In the genomic region with DNA sequence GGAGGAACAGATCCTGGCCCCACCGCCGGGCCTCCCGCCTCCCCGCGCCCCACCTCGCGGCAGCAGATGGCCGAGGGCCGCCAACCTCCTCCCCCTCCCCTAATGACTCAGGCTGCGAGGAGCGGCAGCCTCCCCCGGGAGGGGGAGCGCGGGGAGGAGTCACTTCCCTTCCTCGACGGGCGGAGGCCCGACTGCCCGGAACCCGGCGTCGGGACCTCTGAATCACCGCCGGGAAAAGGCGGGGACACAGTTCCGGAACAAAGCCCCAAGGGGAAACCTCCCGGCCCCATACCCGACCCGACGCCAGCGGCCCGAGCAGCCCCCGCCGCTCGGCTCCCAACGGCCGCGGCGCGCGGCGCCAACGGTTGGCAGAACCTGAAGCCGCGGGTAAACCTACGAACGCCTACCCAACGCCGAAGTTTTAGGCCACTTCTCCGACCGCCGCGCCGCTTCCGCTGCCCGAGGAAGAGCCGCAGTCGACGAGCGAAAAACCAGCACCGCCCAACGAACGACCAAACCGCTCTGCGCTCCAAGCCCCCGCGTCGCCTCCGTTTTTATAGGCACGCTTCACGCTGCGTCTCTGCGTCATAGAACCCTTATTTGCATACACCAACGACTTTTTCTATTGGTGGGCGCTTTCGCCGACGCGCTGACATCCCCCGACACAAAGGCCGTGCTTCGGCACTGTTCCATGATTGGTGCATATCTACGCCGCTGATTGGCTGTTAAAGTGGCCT, we compare ENCODE assay signal across 1 cellular context.
A peak's percentile ranks its signal among the peaks of the same experiment; 100 is the strongest.
TF ChIP-seq lines count a peak whose summit lies in the region.

No MANE protein-coding gene starts in this region.

TF ChIP-seq in K562, 482 proteins besides CTCF, POLR2A, EP300 and RAD21 (continued from another document and continues in another):
- TF ChIP-seq ATF6 (CRISPR knock-in tag; IDR thresholded peaks at IDR 0.05) (peak; percentile 94; the same call in 1 of the 2 replicates), ZNF696 (CRISPR knock-in tag; conservative IDR thresholded peaks at IDR 0.05) (no peak), HDAC6 (IDR thresholded peaks at IDR 0.05; ENCODE audit: low read depth, low read length) (peak; percentile 78; the same call in 1 of the 2 replicates), ETV6 (IDR thresholded peaks at IDR 0.05; ENCODE audit: borderline replicate concordance in 1 of 2, low read depth in 2 of 2, low read length in 1 of 2) (peak in 1 of 2 experiments; percentile 24; a peak in 2 of 4 replicates), ETV6 (CRISPR knock-in tag; IDR thresholded peaks at IDR 0.05; ENCODE audit: borderline replicate concordance) (peak; percentile 95), NR2C2 (CRISPR knock-in tag; IDR thresholded peaks at IDR 0.05) (peak; percentile 82), NR2C2 (tag; IDR thresholded peaks at IDR 0.05) (peak; percentile 73; the same call in 1 of the 2 replicates), ZBTB33 (CRISPR knock-in tag; IDR thresholded peaks at IDR 0.05) (peak; percentile 67), MTA3 (IDR thresholded peaks at IDR 0.05; ENCODE audit: borderline replicate concordance) (peak; percentile 100), ZSCAN32 (CRISPR knock-in tag; IDR thresholded peaks at IDR 0.05) (0 out of 2 replicates have a peak, but pooled peaks have one; percentile 42), ZFP1 (CRISPR knock-in tag; IDR thresholded peaks at IDR 0.05) (no peak), ELF1 (tag; IDR thresholded peaks at IDR 0.05) (peak; percentile 32; the same call in 1 of the 2 replicates), ZNF778 (CRISPR knock-in tag; IDR thresholded peaks at IDR 0.05) (no peak), FOSL1 (tag; conservative IDR thresholded peaks at IDR 0.05) (peak; percentile 94), KDM5B (IDR thresholded peaks at IDR 0.05; ENCODE audit: insufficient replicate concordance, low read depth, low read length) (peak; percentile 100), NFIC (IDR thresholded peaks at IDR 0.05) (peak; percentile 80), KDM1A (IDR thresholded peaks at IDR 0.05) (0 out of 4 replicates have a peak, but pooled peaks of 1 of the 2 experiments have one; percentile 39), JUND (IDR thresholded peaks at IDR 0.05; ENCODE audit: borderline replicate concordance, low read depth, low read length) (peak; percentile 77; the same call in 1 of the 2 replicates), JUND (tag; IDR thresholded peaks at IDR 0.05; ENCODE audit: borderline replicate concordance, low read depth, low read length) (peak; percentile 55; the same call in 1 of the 3 replicates), MTA2 (IDR thresholded peaks at IDR 0.05; ENCODE audit: low read depth) (no peak), MEIS2 (IDR thresholded peaks at IDR 0.05; ENCODE audit: partially characterized antibody) (peak; percentile 53), ELF4 (CRISPR knock-in tag; IDR thresholded peaks at IDR 0.05) (peak; percentile 76), ZNF311 (CRISPR knock-in tag; IDR thresholded peaks at IDR 0.05) (peak; percentile 54; the same call in 1 of the 2 replicates), ZNF717 (CRISPR knock-in tag; IDR thresholded peaks at IDR 0.05) (peak; percentile 83; the same call in 1 of the 2 replicates), ZNF644 (tag; IDR thresholded peaks at IDR 0.05; ENCODE audit: low read depth) (peak; percentile 14; the same call in 1 of the 2 replicates), BRF1 (IDR thresholded peaks at IDR 0.05; ENCODE audit: borderline replicate concordance, extremely low read depth, insufficient read length) (no peak), TOE1 (IDR thresholded peaks at IDR 0.05; ENCODE audit: borderline replicate concordance) (peak; percentile 55; the same call in 1 of the 2 replicates), TOE1 (CRISPR knock-in tag; IDR thresholded peaks at IDR 0.05; ENCODE audit: borderline replicate concordance, low read depth) (peak; percentile 98; the same call in 1 of the 2 replicates), ZNF76 (CRISPR knock-in tag; IDR thresholded peaks at IDR 0.05; ENCODE audit: borderline replicate concordance) (0 out of 2 replicates have a peak, but pooled peaks have one; percentile 75), ILF3 (IDR thresholded peaks at IDR 0.05; ENCODE audit: borderline replicate concordance) (peak; percentile 97; the same call in 1 of the 2 replicates), SPI1 (IDR thresholded peaks at IDR 0.05; ENCODE audit: borderline replicate concordance, low read depth, low read length) (peak; percentile 77), ZNF436 (CRISPR knock-in tag; IDR thresholded peaks at IDR 0.05) (peak; percentile 57; the same call in 1 of the 2 replicates), NR0B1 (IDR thresholded peaks at IDR 0.05; ENCODE audit: partially characterized antibody) (no peak), ZNF586 (CRISPR knock-in tag; conservative IDR thresholded peaks at IDR 0.05) (no peak; the same call in 1 of the 2 replicates)
- TF ChIP-seq, protein P1, sequence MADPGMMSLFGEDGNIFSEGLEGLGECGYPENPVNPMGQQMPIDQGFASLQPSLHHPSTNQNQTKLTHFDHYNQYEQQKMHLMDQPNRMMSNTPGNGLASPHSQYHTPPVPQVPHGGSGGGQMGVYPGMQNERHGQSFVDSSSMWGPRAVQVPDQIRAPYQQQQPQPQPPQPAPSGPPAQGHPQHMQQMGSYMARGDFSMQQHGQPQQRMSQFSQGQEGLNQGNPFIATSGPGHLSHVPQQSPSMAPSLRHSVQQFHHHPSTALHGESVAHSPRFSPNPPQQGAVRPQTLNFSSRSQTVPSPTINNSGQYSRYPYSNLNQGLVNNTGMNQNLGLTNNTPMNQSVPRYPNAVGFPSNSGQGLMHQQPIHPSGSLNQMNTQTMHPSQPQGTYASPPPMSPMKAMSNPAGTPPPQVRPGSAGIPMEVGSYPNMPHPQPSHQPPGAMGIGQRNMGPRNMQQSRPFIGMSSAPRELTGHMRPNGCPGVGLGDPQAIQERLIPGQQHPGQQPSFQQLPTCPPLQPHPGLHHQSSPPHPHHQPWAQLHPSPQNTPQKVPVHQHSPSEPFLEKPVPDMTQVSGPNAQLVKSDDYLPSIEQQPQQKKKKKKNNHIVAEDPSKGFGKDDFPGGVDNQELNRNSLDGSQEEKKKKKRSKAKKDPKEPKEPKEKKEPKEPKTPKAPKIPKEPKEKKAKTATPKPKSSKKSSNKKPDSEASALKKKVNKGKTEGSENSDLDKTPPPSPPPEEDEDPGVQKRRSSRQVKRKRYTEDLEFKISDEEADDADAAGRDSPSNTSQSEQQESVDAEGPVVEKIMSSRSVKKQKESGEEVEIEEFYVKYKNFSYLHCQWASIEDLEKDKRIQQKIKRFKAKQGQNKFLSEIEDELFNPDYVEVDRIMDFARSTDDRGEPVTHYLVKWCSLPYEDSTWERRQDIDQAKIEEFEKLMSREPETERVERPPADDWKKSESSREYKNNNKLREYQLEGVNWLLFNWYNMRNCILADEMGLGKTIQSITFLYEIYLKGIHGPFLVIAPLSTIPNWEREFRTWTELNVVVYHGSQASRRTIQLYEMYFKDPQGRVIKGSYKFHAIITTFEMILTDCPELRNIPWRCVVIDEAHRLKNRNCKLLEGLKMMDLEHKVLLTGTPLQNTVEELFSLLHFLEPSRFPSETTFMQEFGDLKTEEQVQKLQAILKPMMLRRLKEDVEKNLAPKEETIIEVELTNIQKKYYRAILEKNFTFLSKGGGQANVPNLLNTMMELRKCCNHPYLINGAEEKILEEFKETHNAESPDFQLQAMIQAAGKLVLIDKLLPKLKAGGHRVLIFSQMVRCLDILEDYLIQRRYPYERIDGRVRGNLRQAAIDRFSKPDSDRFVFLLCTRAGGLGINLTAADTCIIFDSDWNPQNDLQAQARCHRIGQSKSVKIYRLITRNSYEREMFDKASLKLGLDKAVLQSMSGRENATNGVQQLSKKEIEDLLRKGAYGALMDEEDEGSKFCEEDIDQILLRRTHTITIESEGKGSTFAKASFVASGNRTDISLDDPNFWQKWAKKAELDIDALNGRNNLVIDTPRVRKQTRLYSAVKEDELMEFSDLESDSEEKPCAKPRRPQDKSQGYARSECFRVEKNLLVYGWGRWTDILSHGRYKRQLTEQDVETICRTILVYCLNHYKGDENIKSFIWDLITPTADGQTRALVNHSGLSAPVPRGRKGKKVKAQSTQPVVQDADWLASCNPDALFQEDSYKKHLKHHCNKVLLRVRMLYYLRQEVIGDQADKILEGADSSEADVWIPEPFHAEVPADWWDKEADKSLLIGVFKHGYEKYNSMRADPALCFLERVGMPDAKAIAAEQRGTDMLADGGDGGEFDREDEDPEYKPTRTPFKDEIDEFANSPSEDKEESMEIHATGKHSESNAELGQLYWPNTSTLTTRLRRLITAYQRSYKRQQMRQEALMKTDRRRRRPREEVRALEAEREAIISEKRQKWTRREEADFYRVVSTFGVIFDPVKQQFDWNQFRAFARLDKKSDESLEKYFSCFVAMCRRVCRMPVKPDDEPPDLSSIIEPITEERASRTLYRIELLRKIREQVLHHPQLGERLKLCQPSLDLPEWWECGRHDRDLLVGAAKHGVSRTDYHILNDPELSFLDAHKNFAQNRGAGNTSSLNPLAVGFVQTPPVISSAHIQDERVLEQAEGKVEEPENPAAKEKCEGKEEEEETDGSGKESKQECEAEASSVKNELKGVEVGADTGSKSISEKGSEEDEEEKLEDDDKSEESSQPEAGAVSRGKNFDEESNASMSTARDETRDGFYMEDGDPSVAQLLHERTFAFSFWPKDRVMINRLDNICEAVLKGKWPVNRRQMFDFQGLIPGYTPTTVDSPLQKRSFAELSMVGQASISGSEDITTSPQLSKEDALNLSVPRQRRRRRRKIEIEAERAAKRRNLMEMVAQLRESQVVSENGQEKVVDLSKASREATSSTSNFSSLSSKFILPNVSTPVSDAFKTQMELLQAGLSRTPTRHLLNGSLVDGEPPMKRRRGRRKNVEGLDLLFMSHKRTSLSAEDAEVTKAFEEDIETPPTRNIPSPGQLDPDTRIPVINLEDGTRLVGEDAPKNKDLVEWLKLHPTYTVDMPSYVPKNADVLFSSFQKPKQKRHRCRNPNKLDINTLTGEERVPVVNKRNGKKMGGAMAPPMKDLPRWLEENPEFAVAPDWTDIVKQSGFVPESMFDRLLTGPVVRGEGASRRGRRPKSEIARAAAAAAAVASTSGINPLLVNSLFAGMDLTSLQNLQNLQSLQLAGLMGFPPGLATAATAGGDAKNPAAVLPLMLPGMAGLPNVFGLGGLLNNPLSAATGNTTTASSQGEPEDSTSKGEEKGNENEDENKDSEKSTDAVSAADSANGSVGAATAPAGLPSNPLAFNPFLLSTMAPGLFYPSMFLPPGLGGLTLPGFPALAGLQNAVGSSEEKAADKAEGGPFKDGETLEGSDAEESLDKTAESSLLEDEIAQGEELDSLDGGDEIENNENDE (IDR thresholded peaks at IDR 0.05; ENCODE audit: low read depth, low read length): no peak
- TF ChIP-seq, protein P2, sequence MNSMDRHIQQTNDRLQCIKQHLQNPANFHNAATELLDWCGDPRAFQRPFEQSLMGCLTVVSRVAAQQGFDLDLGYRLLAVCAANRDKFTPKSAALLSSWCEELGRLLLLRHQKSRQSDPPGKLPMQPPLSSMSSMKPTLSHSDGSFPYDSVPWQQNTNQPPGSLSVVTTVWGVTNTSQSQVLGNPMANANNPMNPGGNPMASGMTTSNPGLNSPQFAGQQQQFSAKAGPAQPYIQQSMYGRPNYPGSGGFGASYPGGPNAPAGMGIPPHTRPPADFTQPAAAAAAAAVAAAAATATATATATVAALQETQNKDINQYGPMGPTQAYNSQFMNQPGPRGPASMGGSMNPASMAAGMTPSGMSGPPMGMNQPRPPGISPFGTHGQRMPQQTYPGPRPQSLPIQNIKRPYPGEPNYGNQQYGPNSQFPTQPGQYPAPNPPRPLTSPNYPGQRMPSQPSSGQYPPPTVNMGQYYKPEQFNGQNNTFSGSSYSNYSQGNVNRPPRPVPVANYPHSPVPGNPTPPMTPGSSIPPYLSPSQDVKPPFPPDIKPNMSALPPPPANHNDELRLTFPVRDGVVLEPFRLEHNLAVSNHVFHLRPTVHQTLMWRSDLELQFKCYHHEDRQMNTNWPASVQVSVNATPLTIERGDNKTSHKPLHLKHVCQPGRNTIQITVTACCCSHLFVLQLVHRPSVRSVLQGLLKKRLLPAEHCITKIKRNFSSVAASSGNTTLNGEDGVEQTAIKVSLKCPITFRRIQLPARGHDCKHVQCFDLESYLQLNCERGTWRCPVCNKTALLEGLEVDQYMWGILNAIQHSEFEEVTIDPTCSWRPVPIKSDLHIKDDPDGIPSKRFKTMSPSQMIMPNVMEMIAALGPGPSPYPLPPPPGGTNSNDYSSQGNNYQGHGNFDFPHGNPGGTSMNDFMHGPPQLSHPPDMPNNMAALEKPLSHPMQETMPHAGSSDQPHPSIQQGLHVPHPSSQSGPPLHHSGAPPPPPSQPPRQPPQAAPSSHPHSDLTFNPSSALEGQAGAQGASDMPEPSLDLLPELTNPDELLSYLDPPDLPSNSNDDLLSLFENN (IDR thresholded peaks at IDR 0.05; ENCODE audit: low read depth in 2 of 2, low read length in 2 of 2): peak; percentile 18 to 95; a peak in 3 of 4 replicates
